Comparison of ENCODE assay signal across 8 cellular contexts in the genomic region with DNA sequence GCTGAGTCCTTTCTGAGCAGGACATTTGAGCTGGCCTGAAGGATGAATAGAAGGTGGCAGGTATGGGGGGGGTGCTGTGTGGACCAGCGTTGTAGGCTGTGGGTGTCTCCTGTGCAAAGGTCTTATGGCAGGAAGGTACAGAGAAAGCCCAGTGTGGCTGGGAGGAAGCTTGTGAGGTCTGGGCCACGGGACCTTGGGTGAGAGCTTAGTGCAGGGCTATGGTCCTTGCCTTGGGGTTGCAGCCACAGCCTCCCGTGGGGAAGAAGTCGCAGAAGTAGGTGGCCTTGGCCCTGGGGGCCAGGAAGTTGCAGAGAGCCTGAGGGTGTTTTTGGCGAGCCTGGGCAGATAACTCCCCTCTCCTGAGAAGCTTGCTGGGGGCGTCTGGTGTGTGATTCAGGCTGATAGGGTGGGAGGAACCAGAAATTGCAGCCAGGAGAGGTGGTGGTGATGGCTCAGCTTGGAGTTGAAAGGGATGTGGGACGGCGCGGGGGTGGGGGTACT. TPM values are rescaled to one million over a fixed set of nuclear protein-coding genes. Genes with fewer than 3 reads are reported as not detected.
DNase-seq lines count a peak whose midpoint lies in the region; ATAC-seq, FAIRE-seq and TF ChIP-seq lines count a peak whose summit lies in the region.

No MANE protein-coding gene starts in this region.

- no peaks in the 10 kb centered on the region for H3K36me3 ChIP-seq in effector memory CD4-positive, alpha-beta T cell (ENCODE audit: control insufficient read depth, insufficient read depth, low read length)

- peaks cover 32% of the 10 kb centered on the region for H3K27me3 ChIP-seq in effector memory CD4-positive, alpha-beta T cell (replicated peaks; ENCODE audit: control insufficient read depth, insufficient read depth, low read length, poor library complexity, severe bottlenecking)

- no peaks in the 10 kb centered on the region for H3K9me3 Mint-ChIP-seq in natural killer cell treated with Interleukin-12 subunit alpha and Interleukin-12 subunit beta and Interleukin-15 and Interleukin-18, amount 100 ng/mL, for 72 hours

- TF ChIP-seq POLR2A in GM12891 (IDR thresholded peaks at IDR 0.05; ENCODE audit: low read depth, low read length): no peak

- H3K4me3 Mint-ChIP-seq in natural killer cell treated with Interleukin-12 subunit alpha and Interleukin-12 subunit beta and Interleukin-15 and Interleukin-18, amount 100 ng/mL, for 72 hours: peak overlapping the region; percentile 78

- peak overlapping the region; percentile 21 for H3K4me3 ChIP-seq in effector memory CD4-positive, alpha-beta T cell (ENCODE audit: insufficient read depth, low read depth, low read length, poor library complexity, severe bottlenecking)

- peaks cover 44% of the 10 kb centered on the region for H3K4me1 ChIP-seq in effector memory CD4-positive, alpha-beta T cell (ENCODE audit: control insufficient read depth, insufficient read depth, low read length, poor library complexity, severe bottlenecking)

- ATAC-seq in natural killer cell treated with Interleukin-12 subunit alpha and Interleukin-12 subunit beta and Interleukin-15 and Interleukin-18, amount 100 ng/mL, for 72 hours: no peak
- no peak for ATAC-seq in HG02798 (IDR thresholded peaks at IDR 0.05; ENCODE audit: poor library complexity, unreplicated experiment)
- ATAC-seq in HG03442 (IDR thresholded peaks at IDR 0.05; ENCODE audit: unreplicated experiment): no peak

- H3K27me3 Mint-ChIP-seq in natural killer cell treated with Interleukin-12 subunit alpha and Interleukin-12 subunit beta and Interleukin-15 and Interleukin-18, amount 100 ng/mL, for 72 hours: peaks cover 14 to 19% of the 10 kb centered on the region in 2 donors

- peak overlapping the region; percentile 42 to 50 for H3K27ac Mint-ChIP-seq in natural killer cell treated with Interleukin-12 subunit alpha and Interleukin-12 subunit beta and Interleukin-15 and Interleukin-18, amount 100 ng/mL, for 72 hours

- no peaks in the 10 kb centered on the region for H3K9me3 ChIP-seq in effector memory CD4-positive, alpha-beta T cell (ENCODE audit: control insufficient read depth, low read length)

- no peak for DNase-seq in GM12891 (ENCODE audit: insufficient read length, low spot score)
- DNase-seq in RKO (ENCODE audit: low spot score): peak; percentile 85
- DNase-seq in effector memory CD4-positive, alpha-beta T cell: no peak
- no peak for DNase-seq in natural killer cell treated with Interleukin-12 subunit alpha and Interleukin-12 subunit beta and Interleukin-15 and Interleukin-18, amount 100 ng/mL, for 72 hours (ENCODE audit: low spot score)
- no peak for DNase-seq in NCI-H1417 treated with DMSO at 0.1 percent for 48 hours (lab: John Stamatoyannopoulos, UW)
- no peak for DNase-seq in HuH-7 (ENCODE audit: low spot score)

- H3K27ac ChIP-seq in effector memory CD4-positive, alpha-beta T cell (ENCODE audit: insufficient read depth, low read length, poor library complexity, severe bottlenecking): no peak overlapping the region

- no peaks in the 10 kb centered on the region for H3K36me3 Mint-ChIP-seq in natural killer cell treated with Interleukin-12 subunit alpha and Interleukin-12 subunit beta and Interleukin-15 and Interleukin-18, amount 100 ng/mL, for 72 hours

- FAIRE-seq in GM12891 (lab: Jason Lieb, UNC): peak; percentile 20

- peaks cover 19 to 24% of the 10 kb centered on the region in 2 donors for H3K4me1 Mint-ChIP-seq in natural killer cell treated with Interleukin-12 subunit alpha and Interleukin-12 subunit beta and Interleukin-15 and Interleukin-18, amount 100 ng/mL, for 72 hours (ENCODE audit: low read depth in 2 of 2)

TF ChIP-seq in GM12891, 5 proteins besides CTCF, POLR2A, EP300 and RAD21:
- TF ChIP-seq TAF1 (IDR thresholded peaks at IDR 0.05; ENCODE audit: low read depth, low read length) (no peak), PAX5 (IDR thresholded peaks at IDR 0.05; ENCODE audit: insufficient read depth, low read length, severe bottlenecking) (no peak), POU2F2 (IDR thresholded peaks at IDR 0.05; ENCODE audit: low read depth, low read length) (no peak), POLR2AphosphoS5 (IDR thresholded peaks at IDR 0.05; ENCODE audit: low read depth, low read length) (no peak)
TF ChIP-seq in GM12891: peak in this region for 0.

RNA-seq across cellular contexts. Expression of a gene that starts 3.0 kb away (rescaled TPM):
- polyA plus RNA-seq in GM12891 (2012; ENCODE audit: low read depth, missing spikeins): 198 TPM
- total RNA-seq in natural killer cell treated with Interleukin-12 subunit alpha and Interleukin-12 subunit beta and Interleukin-15 and Interleukin-18, amount 100 ng/mL, for 72 hours: 10 to 100 TPM; 15.6 to 32.1 TPM
